16 cellular contexts compared by ENCODE assay signal in the genomic region with DNA sequence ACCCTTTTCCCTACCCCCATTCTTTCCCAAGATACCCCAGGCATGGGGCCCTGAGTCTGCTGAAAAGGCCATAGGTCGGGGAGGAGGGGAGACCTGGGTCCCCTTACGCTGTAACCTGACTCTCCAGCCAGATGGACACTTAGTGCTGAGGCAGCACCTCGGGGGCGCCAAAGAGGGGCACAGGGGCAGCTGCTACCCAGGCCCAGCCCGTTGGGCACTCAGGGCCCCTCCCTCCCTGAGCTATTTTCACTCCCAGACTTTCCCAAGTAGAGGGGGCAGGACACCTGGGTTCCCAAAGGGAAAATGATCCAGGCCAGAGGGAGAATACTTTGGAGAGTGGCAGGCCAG. TPM values are rescaled to one million over a fixed set of nuclear protein-coding genes. Genes with fewer than 3 reads are reported as not detected.
DNase-seq lines count a peak whose midpoint lies in the region; ATAC-seq, FAIRE-seq and TF ChIP-seq lines count a peak whose summit lies in the region.
"Had no signal": no experiment of that assay in that cellular context is flagged by ENCODE, and none has a peak within 500 bp of the region (broad histone marks: within the 10 kb centered on the region; RNA-seq: fewer than 3 reads in every experiment).

No MANE protein-coding gene starts in this region.

- DNase-seq in CD4-positive, alpha-beta T cell = no peak
- DNase-seq in HTR-8/SVneo (ENCODE audit: insufficient read length, low spot score) = no peak
- DNase-seq in naive B cell = no peak
- DNase-seq in stimulated activated CD8-positive, alpha-beta memory T cell treated with anti-CD3 and anti-CD28 coated beads, Interleukin-4, amount 100 ng/mL, for 48 hours = no peak
- DNase-seq in NCI-H1417 treated with DMSO at 0.1 percent for 48 hours (lab: John Stamatoyannopoulos, UW) = no peak
- DNase-seq: BE2C; effector memory CD4-positive, alpha-beta T cell; GF-D8; KG1 had no signal

- no peaks in the 10 kb centered on the region for H3K36me3 ChIP-seq in ectodermal cell (ENCODE audit: control insufficient read depth, insufficient read depth, low read length)
- H3K36me3 ChIP-seq: BE2C, thyroid gland had no signal

- H3K4me1 ChIP-seq in ectodermal cell (ENCODE audit: control insufficient read depth, insufficient read depth, low read length) = peaks cover 22% of the 10 kb centered on the region
- H3K4me1 ChIP-seq: BE2C had no signal

- POLR2A ChIA-PET in CD4-positive, alpha-beta T cell (lab: Charles Lee) = interaction anchor here (1.2 to 4.8 kb wide), 2 partner anchors 8 to 91 kb away, joined by 3 to 26 read pairs; a partner anchor contains a TSS

- CTCF ChIA-PET in CD4-positive, alpha-beta T cell (lab: Charles Lee) = no interaction called here

- H3K4me3 ChIP-seq in ectodermal cell (ENCODE audit: insufficient read depth, low read depth, low read length) = peak overlapping the region; percentile 81
- H3K4me3 ChIP-seq: thyroid gland had no signal

- no peaks in the 10 kb centered on the region for H3K27me3 ChIP-seq in CD4-positive, alpha-beta T cell (ENCODE audit: control insufficient read depth, insufficient read depth, low read length)
- H3K27me3 ChIP-seq in ectodermal cell (ENCODE audit: control insufficient read depth, insufficient read depth, low read length, poor library complexity, severe bottlenecking) = no peaks in the 10 kb centered on the region
- H3K27me3 ChIP-seq: BE2C, thyroid gland had no signal

- peak; percentile 75 for FAIRE-seq in HTR-8/SVneo (lab: Jason Lieb, UNC)
- FAIRE-seq: GM12891 had no signal

- H3K4me3 Mint-ChIP-seq in CD4-positive, alpha-beta T cell = peak overlapping the region; percentile 51
- peak overlapping the region in 5 of 8 donors; percentile 27 to 83 (median 66) for H3K4me3 Mint-ChIP-seq in naive B cell

- H3K27me3 Mint-ChIP-seq in CD4-positive, alpha-beta T cell = no peaks in the 10 kb centered on the region
- H3K27me3 Mint-ChIP-seq in naive B cell = peaks cover 0 to 8% (median 0%) of the 10 kb centered on the region in 3 donors
- H3K27me3 Mint-ChIP-seq: activated T-helper 17 cell treated with anti-CD3 and anti-CD28 coated beads, Interleukin-2, amount 50 U/mL, for 72 hours had no signal

- no peaks in the 10 kb centered on the region for H3K9me3 ChIP-seq in CD4-positive, alpha-beta T cell (ENCODE audit: control insufficient read depth, low read length)
- H3K9me3 ChIP-seq in ectodermal cell (ENCODE audit: control insufficient read depth, low read length) = no peaks in the 10 kb centered on the region
- H3K9me3 ChIP-seq: BE2C, thyroid gland had no signal

- peaks cover 11% of the 10 kb centered on the region for H3K36me3 Mint-ChIP-seq in CD4-positive, alpha-beta T cell (ENCODE audit: low read depth)
- peaks cover 0 to 2% of the 10 kb centered on the region in 2 donors for H3K36me3 Mint-ChIP-seq in naive B cell

- intact Hi-C loops in CD4-positive, alpha-beta T cell (cut with DNase I, micrococcal nuclease) = loop anchor here (2.0 kb wide), 2 partner anchors 67 to 81 kb away; a partner anchor contains a TSS

- no peak overlapping the region for H3K27ac ChIP-seq in CD4-positive, alpha-beta T cell (ENCODE audit: low read depth, low read length)
- peak overlapping the region; percentile 58 for H3K27ac ChIP-seq in ectodermal cell (ENCODE audit: insufficient read depth, low read depth, low read length, poor library complexity, severe bottlenecking)
- H3K27ac ChIP-seq: thyroid gland, VCaP had no signal

- WGBS in ectodermal cell, 2 experiments = 9 to 12% methylated on average over 5 of the region's 5 CpGs

- no peak for TF ChIP-seq CTCF in CD4-positive, alpha-beta T cell (IDR thresholded peaks at IDR 0.05)

- H3K9me3 Mint-ChIP-seq in CD4-positive, alpha-beta T cell = no peaks in the 10 kb centered on the region
- no peaks in the 10 kb centered on the region for H3K9me3 Mint-ChIP-seq in naive B cell
- H3K9me3 Mint-ChIP-seq: activated T-helper 17 cell treated with anti-CD3 and anti-CD28 coated beads, Interleukin-2, amount 50 U/mL, for 72 hours had no signal

- no peak overlapping the region for H3K27ac Mint-ChIP-seq in CD4-positive, alpha-beta T cell
- no peak overlapping the region for H3K27ac Mint-ChIP-seq in naive B cell

- H3K4me1 Mint-ChIP-seq in CD4-positive, alpha-beta T cell (ENCODE audit: low read depth) = peaks cover 25% of the 10 kb centered on the region
- peaks cover 19 to 32% (median 24%) of the 10 kb centered on the region in 3 donors for H3K4me1 Mint-ChIP-seq in naive B cell

- no peak for ATAC-seq in CD4-positive, alpha-beta T cell (ENCODE audit: poor library complexity)
- ATAC-seq in naive B cell (ENCODE audit: low read depth in 2 of 2) (no peak), GM19328 (IDR thresholded peaks at IDR 0.05; ENCODE audit: unreplicated experiment) (no peak)
- ATAC-seq: activated T-helper 17 cell treated with anti-CD3 and anti-CD28 coated beads, Interleukin-2, amount 50 U/mL, for 72 hours had no signal

RNA-seq across cellular contexts. Expression of a gene that starts 0.9 kb away (rescaled TPM):
- total RNA-seq in CD4-positive, alpha-beta T cell = under 1 TPM; 0.14 to 0.22 TPM
- 52.6 TPM for polyA plus RNA-seq in ectodermal cell (2013, experiment 1 of 4)
- 44.9 TPM for polyA plus RNA-seq in ectodermal cell (2013, experiment 2 of 4)
- 47.9 TPM for polyA plus RNA-seq in ectodermal cell (2013, experiment 3 of 4)
- polyA plus RNA-seq in ectodermal cell (2013, experiment 4 of 4) = 56.9 TPM
- not detected for polyA plus RNA-seq in naive B cell (ENCODE audit: low read depth in 6 of 6)
- total RNA-seq: liver had no signal
- polyA plus RNA-seq: liver had no signal

RNA-seq across cellular contexts. Expression of a gene that starts 1.8 kb away (rescaled TPM):
- total RNA-seq in CD4-positive, alpha-beta T cell = 10 to 100 TPM; 17.0 to 18.4 TPM
- polyA plus RNA-seq in ectodermal cell (2013, experiment 1 of 4) = 8.7 TPM
- polyA plus RNA-seq in ectodermal cell (2013, experiment 2 of 4) = 7.2 TPM
- polyA plus RNA-seq in ectodermal cell (2013, experiment 3 of 4) = 6.0 TPM
- 7.3 TPM for polyA plus RNA-seq in ectodermal cell (2013, experiment 4 of 4)
- polyA plus RNA-seq in naive B cell (ENCODE audit: low read depth in 6 of 6) = 10 to 100 TPM; 12.3 to 19.3 (median 17.0) TPM

RNA-seq across cellular contexts. Expression of a gene that starts 20.8 kb away (rescaled TPM):
- total RNA-seq in CD4-positive, alpha-beta T cell = 10 to 100 TPM; 16.0 to 16.8 TPM
- polyA plus RNA-seq in ectodermal cell (2013, experiment 1 of 4) = 17.2 TPM
- 16.9 TPM for polyA plus RNA-seq in ectodermal cell (2013, experiment 2 of 4)
- 13.9 TPM for polyA plus RNA-seq in ectodermal cell (2013, experiment 3 of 4)
- polyA plus RNA-seq in ectodermal cell (2013, experiment 4 of 4) = 15.9 TPM
- polyA plus RNA-seq in naive B cell (ENCODE audit: low read depth in 6 of 6) = 10 to 100 TPM in 4 of 6 donors, 1 to 10 TPM in 2; 5.0 to 14.3 (median 11.4) TPM

RNA-seq across cellular contexts. Expression of a gene that starts 37.2 kb away (rescaled TPM):
- total RNA-seq in CD4-positive, alpha-beta T cell = 10 to 100 TPM; 11.7 to 11.9 TPM
- 52.3 TPM for polyA plus RNA-seq in ectodermal cell (2013, experiment 1 of 4)
- 55.7 TPM for polyA plus RNA-seq in ectodermal cell (2013, experiment 2 of 4)
- polyA plus RNA-seq in ectodermal cell (2013, experiment 3 of 4) = 39.7 TPM
- 43.0 TPM for polyA plus RNA-seq in ectodermal cell (2013, experiment 4 of 4)
- 10 to 100 TPM in 2 of 6 donors, 1 to 10 TPM in 4; 3.2 to 13.8 (median 9.9) TPM for polyA plus RNA-seq in naive B cell (ENCODE audit: low read depth in 6 of 6)

RNA-seq across cellular contexts. Expression of a gene that starts 45.2 kb away (rescaled TPM):
- under 1 TPM; 0.22 to 0.25 TPM for total RNA-seq in CD4-positive, alpha-beta T cell
- polyA plus RNA-seq in ectodermal cell (2013, experiment 1 of 4) = 0.70 TPM
- 0.52 TPM for polyA plus RNA-seq in ectodermal cell (2013, experiment 2 of 4)
- polyA plus RNA-seq in ectodermal cell (2013, experiment 3 of 4) = 0.43 TPM
- polyA plus RNA-seq in ectodermal cell (2013, experiment 4 of 4) = 0.53 TPM
- polyA plus RNA-seq in naive B cell (ENCODE audit: low read depth in 6 of 6) = under 1 TPM in 2 of 6 donors, not detected in 4; 0.13 to 0.30 TPM
